Comparison of ENCODE assay signal across 1 cellular context in the genomic region with DNA sequence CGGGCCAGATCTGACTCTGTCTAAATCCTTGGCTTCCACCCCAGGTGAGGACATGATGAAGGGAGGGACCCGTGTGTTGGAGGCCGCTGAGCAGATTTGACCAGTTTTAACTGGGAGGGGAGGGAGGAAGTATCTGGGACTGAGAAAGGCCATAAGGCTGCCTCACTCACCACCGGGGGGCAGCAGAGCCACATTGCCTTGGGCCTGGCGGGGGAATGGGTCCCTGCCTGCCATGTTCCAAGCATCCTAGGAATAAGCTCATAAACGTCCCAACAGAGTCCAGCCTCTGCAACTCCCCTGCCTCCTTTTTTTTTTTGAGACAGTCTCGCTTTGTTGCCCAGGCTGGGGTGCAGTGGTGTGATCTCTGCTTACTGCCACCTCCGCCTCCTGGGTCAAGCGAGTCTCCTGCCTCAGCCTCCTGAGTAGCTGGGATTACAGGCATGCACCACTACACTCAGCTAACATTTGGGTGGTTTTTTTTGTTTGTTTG.
TF ChIP-seq lines count a peak whose summit lies in the region.

No MANE protein-coding gene starts in this region.

TF ChIP-seq in HepG2, 621 proteins besides CTCF, POLR2A, EP300 and RAD21 (continued from another document and continues in another):
- TF ChIP-seq, protein P1, sequence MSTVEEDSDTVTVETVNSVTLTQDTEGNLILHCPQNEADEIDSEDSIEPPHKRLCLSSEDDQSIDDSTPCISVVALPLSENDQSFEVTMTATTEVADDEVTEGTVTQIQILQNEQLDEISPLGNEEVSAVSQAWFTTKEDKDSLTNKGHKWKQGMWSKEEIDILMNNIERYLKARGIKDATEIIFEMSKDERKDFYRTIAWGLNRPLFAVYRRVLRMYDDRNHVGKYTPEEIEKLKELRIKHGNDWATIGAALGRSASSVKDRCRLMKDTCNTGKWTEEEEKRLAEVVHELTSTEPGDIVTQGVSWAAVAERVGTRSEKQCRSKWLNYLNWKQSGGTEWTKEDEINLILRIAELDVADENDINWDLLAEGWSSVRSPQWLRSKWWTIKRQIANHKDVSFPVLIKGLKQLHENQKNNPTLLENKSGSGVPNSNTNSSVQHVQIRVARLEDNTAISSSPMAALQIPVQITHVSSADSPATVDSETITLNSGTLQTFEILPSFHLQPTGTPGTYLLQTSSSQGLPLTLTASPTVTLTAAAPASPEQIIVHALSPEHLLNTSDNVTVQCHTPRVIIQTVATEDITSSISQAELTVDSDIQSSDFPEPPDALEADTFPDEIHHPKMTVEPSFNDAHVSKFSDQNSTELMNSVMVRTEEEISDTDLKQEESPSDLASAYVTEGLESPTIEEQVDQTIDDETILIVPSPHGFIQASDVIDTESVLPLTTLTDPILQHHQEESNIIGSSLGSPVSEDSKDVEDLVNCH (CRISPR knock-in tag; IDR thresholded peaks at IDR 0.05), result no peak
- TF ChIP-seq HMG20B (CRISPR knock-in tag; conservative IDR thresholded peaks at IDR 0.05), result no peak
- no peak for TF ChIP-seq IKZF1 (IDR thresholded peaks at IDR 0.05)
- TF ChIP-seq, protein P2, sequence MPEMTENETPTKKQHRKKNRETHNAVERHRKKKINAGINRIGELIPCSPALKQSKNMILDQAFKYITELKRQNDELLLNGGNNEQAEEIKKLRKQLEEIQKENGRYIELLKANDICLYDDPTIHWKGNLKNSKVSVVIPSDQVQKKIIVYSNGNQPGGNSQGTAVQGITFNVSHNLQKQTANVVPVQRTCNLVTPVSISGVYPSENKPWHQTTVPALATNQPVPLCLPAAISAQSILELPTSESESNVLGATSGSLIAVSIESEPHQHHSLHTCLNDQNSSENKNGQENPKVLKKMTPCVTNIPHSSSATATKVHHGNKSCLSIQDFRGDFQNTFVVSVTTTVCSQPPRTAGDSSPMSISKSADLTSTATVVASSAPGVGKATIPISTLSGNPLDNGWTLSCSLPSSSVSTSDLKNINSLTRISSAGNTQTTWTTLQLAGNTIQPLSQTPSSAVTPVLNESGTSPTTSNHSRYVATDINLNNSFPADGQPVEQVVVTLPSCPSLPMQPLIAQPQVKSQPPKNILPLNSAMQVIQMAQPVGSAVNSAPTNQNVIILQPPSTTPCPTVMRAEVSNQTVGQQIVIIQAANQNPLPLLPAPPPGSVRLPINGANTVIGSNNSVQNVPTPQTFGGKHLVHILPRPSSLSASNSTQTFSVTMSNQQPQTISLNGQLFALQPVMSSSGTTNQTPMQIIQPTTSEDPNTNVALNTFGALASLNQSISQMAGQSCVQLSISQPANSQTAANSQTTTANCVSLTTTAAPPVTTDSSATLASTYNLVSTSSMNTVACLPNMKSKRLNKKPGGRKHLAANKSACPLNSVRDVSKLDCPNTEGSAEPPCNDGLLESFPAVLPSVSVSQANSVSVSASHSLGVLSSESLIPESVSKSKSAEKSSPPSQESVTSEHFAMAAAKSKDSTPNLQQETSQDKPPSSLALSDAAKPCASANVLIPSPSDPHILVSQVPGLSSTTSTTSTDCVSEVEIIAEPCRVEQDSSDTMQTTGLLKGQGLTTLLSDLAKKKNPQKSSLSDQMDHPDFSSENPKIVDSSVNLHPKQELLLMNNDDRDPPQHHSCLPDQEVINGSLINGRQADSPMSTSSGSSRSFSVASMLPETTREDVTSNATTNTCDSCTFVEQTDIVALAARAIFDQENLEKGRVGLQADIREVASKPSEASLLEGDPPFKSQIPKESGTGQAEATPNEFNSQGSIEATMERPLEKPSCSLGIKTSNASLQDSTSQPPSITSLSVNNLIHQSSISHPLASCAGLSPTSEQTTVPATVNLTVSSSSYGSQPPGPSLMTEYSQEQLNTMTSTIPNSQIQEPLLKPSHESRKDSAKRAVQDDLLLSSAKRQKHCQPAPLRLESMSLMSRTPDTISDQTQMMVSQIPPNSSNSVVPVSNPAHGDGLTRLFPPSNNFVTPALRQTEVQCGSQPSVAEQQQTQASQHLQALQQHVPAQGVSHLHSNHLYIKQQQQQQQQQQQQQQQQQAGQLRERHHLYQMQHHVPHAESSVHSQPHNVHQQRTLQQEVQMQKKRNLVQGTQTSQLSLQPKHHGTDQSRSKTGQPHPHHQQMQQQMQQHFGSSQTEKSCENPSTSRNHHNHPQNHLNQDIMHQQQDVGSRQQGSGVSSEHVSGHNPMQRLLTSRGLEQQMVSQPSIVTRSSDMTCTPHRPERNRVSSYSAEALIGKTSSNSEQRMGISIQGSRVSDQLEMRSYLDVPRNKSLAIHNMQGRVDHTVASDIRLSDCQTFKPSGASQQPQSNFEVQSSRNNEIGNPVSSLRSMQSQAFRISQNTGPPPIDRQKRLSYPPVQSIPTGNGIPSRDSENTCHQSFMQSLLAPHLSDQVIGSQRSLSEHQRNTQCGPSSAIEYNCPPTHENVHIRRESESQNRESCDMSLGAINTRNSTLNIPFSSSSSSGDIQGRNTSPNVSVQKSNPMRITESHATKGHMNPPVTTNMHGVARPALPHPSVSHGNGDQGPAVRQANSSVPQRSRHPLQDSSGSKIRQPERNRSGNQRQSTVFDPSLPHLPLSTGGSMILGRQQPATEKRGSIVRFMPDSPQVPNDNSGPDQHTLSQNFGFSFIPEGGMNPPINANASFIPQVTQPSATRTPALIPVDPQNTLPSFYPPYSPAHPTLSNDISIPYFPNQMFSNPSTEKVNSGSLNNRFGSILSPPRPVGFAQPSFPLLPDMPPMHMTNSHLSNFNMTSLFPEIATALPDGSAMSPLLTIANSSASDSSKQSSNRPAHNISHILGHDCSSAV (CRISPR knock-in tag; IDR thresholded peaks at IDR 0.05; ENCODE audit: borderline replicate concordance), result no peak
- TF ChIP-seq ZNF737 (CRISPR knock-in tag; IDR thresholded peaks at IDR 0.05; ENCODE audit: borderline replicate concordance), result no peak
- TF ChIP-seq, protein P3, sequence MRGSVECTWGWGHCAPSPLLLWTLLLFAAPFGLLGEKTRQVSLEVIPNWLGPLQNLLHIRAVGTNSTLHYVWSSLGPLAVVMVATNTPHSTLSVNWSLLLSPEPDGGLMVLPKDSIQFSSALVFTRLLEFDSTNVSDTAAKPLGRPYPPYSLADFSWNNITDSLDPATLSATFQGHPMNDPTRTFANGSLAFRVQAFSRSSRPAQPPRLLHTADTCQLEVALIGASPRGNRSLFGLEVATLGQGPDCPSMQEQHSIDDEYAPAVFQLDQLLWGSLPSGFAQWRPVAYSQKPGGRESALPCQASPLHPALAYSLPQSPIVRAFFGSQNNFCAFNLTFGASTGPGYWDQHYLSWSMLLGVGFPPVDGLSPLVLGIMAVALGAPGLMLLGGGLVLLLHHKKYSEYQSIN (CRISPR knock-in tag; IDR thresholded peaks at IDR 0.05; ENCODE audit: borderline replicate concordance), result no peak
- no peak for TF ChIP-seq RFX3 (CRISPR knock-in tag; IDR thresholded peaks at IDR 0.05)
- TF ChIP-seq ZFYVE20 (CRISPR knock-in tag; IDR thresholded peaks at IDR 0.05; ENCODE audit: borderline replicate concordance, low read depth), result no peak
- TF ChIP-seq, protein P4, sequence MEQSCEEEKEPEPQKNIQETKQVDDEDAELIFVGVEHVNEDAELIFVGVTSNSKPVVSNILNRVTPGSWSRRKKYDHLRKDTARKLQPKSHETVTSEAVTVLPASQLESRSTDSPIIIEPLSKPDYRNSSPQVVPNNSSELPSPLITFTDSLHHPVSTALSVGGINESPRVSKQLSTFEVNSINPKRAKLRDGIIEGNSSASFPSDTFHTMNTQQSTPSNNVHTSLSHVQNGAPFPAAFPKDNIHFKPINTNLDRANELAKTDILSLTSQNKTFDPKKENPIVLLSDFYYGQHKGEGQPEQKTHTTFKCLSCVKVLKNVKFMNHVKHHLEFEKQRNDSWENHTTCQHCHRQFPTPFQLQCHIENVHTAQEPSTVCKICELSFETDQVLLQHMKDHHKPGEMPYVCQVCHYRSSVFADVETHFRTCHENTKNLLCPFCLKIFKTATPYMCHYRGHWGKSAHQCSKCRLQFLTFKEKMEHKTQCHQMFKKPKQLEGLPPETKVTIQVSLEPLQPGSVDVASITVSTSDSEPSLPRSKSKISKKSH (CRISPR knock-in tag; IDR thresholded peaks at IDR 0.05; ENCODE audit: borderline replicate concordance), result no peak
- TF ChIP-seq KDM5B (CRISPR knock-in tag; IDR thresholded peaks at IDR 0.05; ENCODE audit: borderline replicate concordance), result no peak
- TF ChIP-seq, protein P5, sequence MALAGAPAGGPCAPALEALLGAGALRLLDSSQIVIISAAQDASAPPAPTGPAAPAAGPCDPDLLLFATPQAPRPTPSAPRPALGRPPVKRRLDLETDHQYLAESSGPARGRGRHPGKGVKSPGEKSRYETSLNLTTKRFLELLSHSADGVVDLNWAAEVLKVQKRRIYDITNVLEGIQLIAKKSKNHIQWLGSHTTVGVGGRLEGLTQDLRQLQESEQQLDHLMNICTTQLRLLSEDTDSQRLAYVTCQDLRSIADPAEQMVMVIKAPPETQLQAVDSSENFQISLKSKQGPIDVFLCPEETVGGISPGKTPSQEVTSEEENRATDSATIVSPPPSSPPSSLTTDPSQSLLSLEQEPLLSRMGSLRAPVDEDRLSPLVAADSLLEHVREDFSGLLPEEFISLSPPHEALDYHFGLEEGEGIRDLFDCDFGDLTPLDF (CRISPR knock-in tag; IDR thresholded peaks at IDR 0.05), result no peak
- TF ChIP-seq ZNF891 (CRISPR knock-in tag; IDR thresholded peaks at IDR 0.05), result no peak
- peak; percentile 59; the same call in 1 of the 2 replicates for TF ChIP-seq ZSCAN25 (CRISPR knock-in tag; IDR thresholded peaks at IDR 0.05)
- TF ChIP-seq, protein P6, sequence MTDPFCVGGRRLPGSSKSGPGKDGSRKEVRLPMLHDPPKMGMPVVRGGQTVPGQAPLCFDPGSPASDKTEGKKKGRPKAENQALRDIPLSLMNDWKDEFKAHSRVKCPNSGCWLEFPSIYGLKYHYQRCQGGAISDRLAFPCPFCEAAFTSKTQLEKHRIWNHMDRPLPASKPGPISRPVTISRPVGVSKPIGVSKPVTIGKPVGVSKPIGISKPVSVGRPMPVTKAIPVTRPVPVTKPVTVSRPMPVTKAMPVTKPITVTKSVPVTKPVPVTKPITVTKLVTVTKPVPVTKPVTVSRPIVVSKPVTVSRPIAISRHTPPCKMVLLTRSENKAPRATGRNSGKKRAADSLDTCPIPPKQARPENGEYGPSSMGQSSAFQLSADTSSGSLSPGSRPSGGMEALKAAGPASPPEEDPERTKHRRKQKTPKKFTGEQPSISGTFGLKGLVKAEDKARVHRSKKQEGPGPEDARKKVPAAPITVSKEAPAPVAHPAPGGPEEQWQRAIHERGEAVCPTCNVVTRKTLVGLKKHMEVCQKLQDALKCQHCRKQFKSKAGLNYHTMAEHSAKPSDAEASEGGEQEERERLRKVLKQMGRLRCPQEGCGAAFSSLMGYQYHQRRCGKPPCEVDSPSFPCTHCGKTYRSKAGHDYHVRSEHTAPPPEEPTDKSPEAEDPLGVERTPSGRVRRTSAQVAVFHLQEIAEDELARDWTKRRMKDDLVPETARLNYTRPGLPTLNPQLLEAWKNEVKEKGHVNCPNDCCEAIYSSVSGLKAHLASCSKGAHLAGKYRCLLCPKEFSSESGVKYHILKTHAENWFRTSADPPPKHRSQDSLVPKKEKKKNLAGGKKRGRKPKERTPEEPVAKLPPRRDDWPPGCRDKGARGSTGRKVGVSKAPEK (CRISPR knock-in tag; IDR thresholded peaks at IDR 0.05; ENCODE audit: borderline replicate concordance), result no peak
- TF ChIP-seq ZNF282 (IDR thresholded peaks at IDR 0.05; ENCODE audit: partially characterized antibody), result no peak
- TF ChIP-seq, protein P7, sequence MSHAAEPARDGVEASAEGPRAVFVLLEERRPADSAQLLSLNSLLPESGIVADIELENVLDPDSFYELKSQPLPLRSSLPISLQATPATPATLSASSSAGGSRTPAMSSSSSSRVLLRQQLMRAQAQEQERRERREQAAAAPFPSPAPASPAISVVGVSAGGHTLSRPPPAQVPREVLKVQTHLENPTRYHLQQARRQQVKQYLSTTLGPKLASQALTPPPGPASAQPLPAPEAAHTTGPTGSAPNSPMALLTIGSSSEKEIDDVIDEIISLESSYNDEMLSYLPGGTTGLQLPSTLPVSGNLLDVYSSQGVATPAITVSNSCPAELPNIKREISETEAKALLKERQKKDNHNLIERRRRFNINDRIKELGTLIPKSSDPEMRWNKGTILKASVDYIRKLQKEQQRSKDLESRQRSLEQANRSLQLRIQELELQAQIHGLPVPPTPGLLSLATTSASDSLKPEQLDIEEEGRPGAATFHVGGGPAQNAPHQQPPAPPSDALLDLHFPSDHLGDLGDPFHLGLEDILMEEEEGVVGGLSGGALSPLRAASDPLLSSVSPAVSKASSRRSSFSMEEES (CRISPR knock-in tag; IDR thresholded peaks at IDR 0.05), result no peak
- TF ChIP-seq ZNF567 (CRISPR knock-in tag; IDR thresholded peaks at IDR 0.05; ENCODE audit: borderline replicate concordance), result 0 out of 2 replicates have a peak, but pooled peaks have one; percentile 25
- TF ChIP-seq ZNF350 (CRISPR knock-in tag; IDR thresholded peaks at IDR 0.05; ENCODE audit: borderline replicate concordance, low read depth), result no peak
- TF ChIP-seq ZBTB3 (CRISPR knock-in tag; IDR thresholded peaks at IDR 0.05; ENCODE audit: borderline replicate concordance, low read depth), result no peak
- no peak for TF ChIP-seq ZSCAN30 (CRISPR knock-in tag; IDR thresholded peaks at IDR 0.05)
- no peak for TF ChIP-seq U2AF1 (optimal IDR thresholded peaks at IDR 0.05; ENCODE audit: low read depth, low read length)
- no peak for TF ChIP-seq ZNF562 (CRISPR knock-in tag; IDR thresholded peaks at IDR 0.05; ENCODE audit: borderline replicate concordance)
- TF ChIP-seq, protein P8, sequence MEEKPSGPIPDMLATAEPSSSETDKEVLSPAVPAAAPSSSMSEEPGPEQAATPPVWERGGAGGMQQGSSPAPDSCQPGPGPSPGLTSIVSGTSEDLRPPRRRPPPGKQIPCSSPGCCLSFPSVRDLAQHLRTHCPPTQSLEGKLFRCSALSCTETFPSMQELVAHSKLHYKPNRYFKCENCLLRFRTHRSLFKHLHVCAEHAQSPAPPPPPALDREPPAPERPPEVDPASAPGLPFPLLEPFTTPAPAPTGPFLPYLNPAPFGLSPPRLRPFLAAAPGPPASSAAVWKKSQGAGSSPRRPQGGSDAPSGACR (CRISPR knock-in tag; IDR thresholded peaks at IDR 0.05), result no peak
- no peak for TF ChIP-seq HCFC1 (IDR thresholded peaks at IDR 0.05; ENCODE audit: low read depth, low read length)
- TF ChIP-seq, protein P9, sequence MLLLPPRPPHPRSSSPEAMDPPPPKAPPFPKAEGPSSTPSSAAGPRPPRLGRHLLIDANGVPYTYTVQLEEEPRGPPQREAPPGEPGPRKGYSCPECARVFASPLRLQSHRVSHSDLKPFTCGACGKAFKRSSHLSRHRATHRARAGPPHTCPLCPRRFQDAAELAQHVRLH (CRISPR knock-in tag; IDR thresholded peaks at IDR 0.05; ENCODE audit: borderline replicate concordance, low read depth), result 0 out of 2 replicates have a peak, but pooled peaks have one; percentile 54
- no peak for TF ChIP-seq ZNF24 (IDR thresholded peaks at IDR 0.05)
- TF ChIP-seq, protein P10, sequence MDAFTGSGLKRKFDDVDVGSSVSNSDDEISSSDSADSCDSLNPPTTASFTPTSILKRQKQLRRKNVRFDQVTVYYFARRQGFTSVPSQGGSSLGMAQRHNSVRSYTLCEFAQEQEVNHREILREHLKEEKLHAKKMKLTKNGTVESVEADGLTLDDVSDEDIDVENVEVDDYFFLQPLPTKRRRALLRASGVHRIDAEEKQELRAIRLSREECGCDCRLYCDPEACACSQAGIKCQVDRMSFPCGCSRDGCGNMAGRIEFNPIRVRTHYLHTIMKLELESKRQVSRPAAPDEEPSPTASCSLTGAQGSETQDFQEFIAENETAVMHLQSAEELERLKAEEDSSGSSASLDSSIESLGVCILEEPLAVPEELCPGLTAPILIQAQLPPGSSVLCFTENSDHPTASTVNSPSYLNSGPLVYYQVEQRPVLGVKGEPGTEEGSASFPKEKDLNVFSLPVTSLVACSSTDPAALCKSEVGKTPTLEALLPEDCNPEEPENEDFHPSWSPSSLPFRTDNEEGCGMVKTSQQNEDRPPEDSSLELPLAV (CRISPR knock-in tag; conservative IDR thresholded peaks at IDR 0.05; ENCODE audit: low read depth), result no peak
- no peak for TF ChIP-seq ZNF501 (CRISPR knock-in tag; IDR thresholded peaks at IDR 0.05)
- no peak for TF ChIP-seq SRF (IDR thresholded peaks at IDR 0.05; ENCODE audit: low read depth, low read length)
- TF ChIP-seq FOXJ3 (CRISPR knock-in tag; IDR thresholded peaks at IDR 0.05; ENCODE audit: borderline replicate concordance), result no peak
- no peak for TF ChIP-seq KAT7 (CRISPR knock-in tag; IDR thresholded peaks at IDR 0.05; ENCODE audit: borderline replicate concordance)
- TF ChIP-seq ZNF335 (CRISPR knock-in tag; IDR thresholded peaks at IDR 0.05), result no peak
- TF ChIP-seq XRCC5 (optimal IDR thresholded peaks at IDR 0.05; ENCODE audit: low read length), result peak; percentile 83
- no peak for TF ChIP-seq STAT5B (CRISPR knock-in tag; IDR thresholded peaks at IDR 0.05)
